Comparison of ENCODE assay signal across 1 cellular context in genomic region chr15:48890375-48890972, GRCh38.
TF ChIP-seq lines count a peak whose summit lies in the region.

No MANE protein-coding gene starts in this region.

TF ChIP-seq in K562, 482 proteins besides CTCF, POLR2A, EP300 and RAD21:
- TF ChIP-seq VEZF1 (CRISPR knock-in tag; IDR thresholded peaks at IDR 0.05) (0 out of 2 replicates have a peak, but pooled peaks have one; percentile 7), SMAD2 (IDR thresholded peaks at IDR 0.05; ENCODE audit: low read depth, low read length) (no peak), MITF (IDR thresholded peaks at IDR 0.05) (no peak), HIVEP1 (CRISPR knock-in tag; IDR thresholded peaks at IDR 0.05) (no peak), TCF3 (CRISPR knock-in tag; IDR thresholded peaks at IDR 0.05) (no peak), SUPT5H (IDR thresholded peaks at IDR 0.05) (no peak)
